ENCODE assay signal across 27 cellular contexts in the genomic region with DNA sequence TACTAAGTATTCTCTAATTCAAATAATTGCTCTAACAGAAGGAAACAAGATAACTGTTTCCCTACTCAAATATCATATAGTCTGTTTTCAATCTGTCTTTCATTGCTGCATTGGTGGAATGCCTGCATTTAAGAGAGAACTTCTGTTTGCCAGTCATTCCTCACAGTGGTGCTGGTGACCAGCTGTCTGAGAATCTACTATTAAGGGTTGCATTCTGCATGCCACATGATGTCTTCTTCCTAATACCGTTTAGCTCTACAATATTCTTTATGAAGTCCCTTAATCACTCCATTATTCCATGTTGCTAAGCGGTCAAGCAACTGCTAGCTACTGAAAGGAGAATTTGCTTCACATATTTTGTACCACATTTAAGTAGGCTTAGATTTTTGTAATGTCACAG.
"Had no signal": no experiment of that assay in that cellular context is flagged by ENCODE, and none has a peak within 500 bp of the region (broad histone marks: within the 10 kb centered on the region; RNA-seq: fewer than 3 reads in every experiment).

No MANE protein-coding gene starts in this region.

- H3K36me3 ChIP-seq: ascending aorta, cardiac muscle cell, colonic mucosa, heart right ventricle, neutrophil, upper lobe of left lung had no signal

- H3K9me3 ChIP-seq: ascending aorta, colonic mucosa, neutrophil had no signal

- DNase-seq: activated CD4-positive, alpha-beta T cell treated with anti-CD3 and anti-CD28 coated beads for 36 hours; activated CD4-positive, CD25-positive, alpha-beta regulatory T cell; activated CD8-positive, alpha-beta memory T cell treated with anti-CD3 and anti-CD28 coated beads for 24 hours; activated effector memory CD4-positive, alpha-beta T cell treated with anti-CD3 and anti-CD28 coated beads, Interleukin-2, amount 50 U/mL, for 16 hours; activated naive CD4-positive, alpha-beta T cell treated with anti-CD3 and anti-CD28 coated beads for 36 hours; activated naive CD8-positive, alpha-beta T cell treated with anti-CD3 and anti-CD28 coated beads, Interleukin-2, amount 10 ng/mL, durations not matched to agents 7 days and 5 days; cerebellar nuclear complex; colonic mucosa; effector memory CD4-positive, alpha-beta T cell; foreskin fibroblast; heart right ventricle; left ventricle myocardium superior; mammary epithelial cell; naive thymus-derived CD8-positive, alpha-beta T cell; small intestine; stimulated activated CD4-positive, alpha-beta T cell treated with anti-CD3 and anti-CD28 coated beads, Interleukin-4, amount 100 ng/mL, for 24 hours; stimulated activated naive CD8-positive, alpha-beta T cell treated with anti-CD3 and anti-CD28 coated beads, Interleukin-15, amount 100 ng/mL, for 72 hours; substantia nigra; upper lobe of left lung had no signal

- H3K27me3 ChIP-seq: ascending aorta, cardiac muscle cell, colonic mucosa, heart right ventricle, neutrophil, upper lobe of left lung had no signal

- H3K27me3 Mint-ChIP-seq: activated CD4-positive, alpha-beta T cell treated with anti-CD3 and anti-CD28 coated beads for 36 hours; activated naive CD8-positive, alpha-beta T cell treated with anti-CD3 and anti-CD28 coated beads, Interleukin-2, amount 10 ng/mL, durations not matched to agents 7 days and 5 days; brain; naive thymus-derived CD8-positive, alpha-beta T cell; stimulated activated naive CD8-positive, alpha-beta T cell treated with anti-CD3 and anti-CD28 coated beads, Interleukin-15, amount 100 ng/mL, for 72 hours had no signal

- H3K27ac Mint-ChIP-seq: activated CD4-positive, alpha-beta T cell treated with anti-CD3 and anti-CD28 coated beads for 36 hours; activated naive CD4-positive, alpha-beta T cell treated with anti-CD3 and anti-CD28 coated beads for 36 hours; activated naive CD8-positive, alpha-beta T cell treated with anti-CD3 and anti-CD28 coated beads, Interleukin-2, amount 10 ng/mL, durations not matched to agents 7 days and 5 days; activated T-helper 1 cell treated with anti-CD3 and anti-CD28 coated beads, Interleukin-12 subunit alpha, Interleukin-12 subunit beta, Interleukin-2, Interleukin-4 antibody, amounts not matched to agents 30 ng/mL and 10 ng/mL and 1 ng/mL, durations not matched to agents 14 hours and 24 hours and 36 hours; mesothelial cell of epicardium; naive thymus-derived CD8-positive, alpha-beta T cell; stimulated activated effector memory CD8-positive, alpha-beta T cell treated with anti-CD3 and anti-CD28 coated beads, Interleukin-12 subunit alpha, Interleukin-12 subunit beta, amount 100 ng/mL, for 72 hours; stimulated activated naive CD8-positive, alpha-beta T cell treated with anti-CD3 and anti-CD28 coated beads, Interleukin-15, amount 100 ng/mL, for 72 hours had no signal

- H3K4me3 Mint-ChIP-seq: activated CD4-positive, alpha-beta T cell treated with anti-CD3 and anti-CD28 coated beads for 36 hours; activated naive CD4-positive, alpha-beta T cell treated with anti-CD3 and anti-CD28 coated beads for 36 hours; activated naive CD8-positive, alpha-beta T cell treated with anti-CD3 and anti-CD28 coated beads, Interleukin-2, amount 10 ng/mL, durations not matched to agents 7 days and 5 days; activated T-helper 1 cell treated with anti-CD3 and anti-CD28 coated beads, Interleukin-12 subunit alpha, Interleukin-12 subunit beta, Interleukin-2, Interleukin-4 antibody, amounts not matched to agents 30 ng/mL and 10 ng/mL and 1 ng/mL, durations not matched to agents 14 hours and 24 hours and 36 hours; brain; mesothelial cell of epicardium; naive thymus-derived CD8-positive, alpha-beta T cell; stimulated activated effector memory CD8-positive, alpha-beta T cell treated with anti-CD3 and anti-CD28 coated beads, Interleukin-12 subunit alpha, Interleukin-12 subunit beta, amount 100 ng/mL, for 72 hours; stimulated activated naive CD8-positive, alpha-beta T cell treated with anti-CD3 and anti-CD28 coated beads, Interleukin-15, amount 100 ng/mL, for 72 hours had no signal

- ATAC-seq: activated CD4-positive, alpha-beta T cell treated with anti-CD3 and anti-CD28 coated beads for 36 hours; heart right ventricle; left ventricle myocardium superior; naive thymus-derived CD8-positive, alpha-beta T cell; sciatic nerve; stimulated activated effector memory CD8-positive, alpha-beta T cell treated with anti-CD3 and anti-CD28 coated beads, Interleukin-12 subunit alpha, Interleukin-12 subunit beta, amount 100 ng/mL, for 72 hours; stimulated activated naive CD8-positive, alpha-beta T cell treated with anti-CD3 and anti-CD28 coated beads, Interleukin-15, amount 100 ng/mL, for 72 hours had no signal

- H3K4me1 Mint-ChIP-seq: activated CD4-positive, alpha-beta T cell treated with anti-CD3 and anti-CD28 coated beads for 36 hours; activated naive CD8-positive, alpha-beta T cell treated with anti-CD3 and anti-CD28 coated beads, Interleukin-2, amount 10 ng/mL, durations not matched to agents 7 days and 5 days; mesothelial cell of epicardium; naive thymus-derived CD8-positive, alpha-beta T cell; stimulated activated effector memory CD8-positive, alpha-beta T cell treated with anti-CD3 and anti-CD28 coated beads, Interleukin-12 subunit alpha, Interleukin-12 subunit beta, amount 100 ng/mL, for 72 hours; stimulated activated naive CD8-positive, alpha-beta T cell treated with anti-CD3 and anti-CD28 coated beads, Interleukin-15, amount 100 ng/mL, for 72 hours had no signal

- H3K36me3 Mint-ChIP-seq: activated naive CD8-positive, alpha-beta T cell treated with anti-CD3 and anti-CD28 coated beads, Interleukin-2, amount 10 ng/mL, durations not matched to agents 7 days and 5 days; brain; mesothelial cell of epicardium; stimulated activated effector memory CD8-positive, alpha-beta T cell treated with anti-CD3 and anti-CD28 coated beads, Interleukin-12 subunit alpha, Interleukin-12 subunit beta, amount 100 ng/mL, for 72 hours had no signal

- H3K4me3 ChIP-seq: ascending aorta, cardiac muscle cell, colonic mucosa, heart right ventricle, upper lobe of left lung had no signal

- H3K4me1 ChIP-seq: ascending aorta, colonic mucosa, heart right ventricle, upper lobe of left lung had no signal

- H3K27ac ChIP-seq: ascending aorta, cardiac muscle cell, colonic mucosa, heart right ventricle, neutrophil, upper lobe of left lung had no signal

- H3K9me3 Mint-ChIP-seq: activated T-helper 1 cell treated with anti-CD3 and anti-CD28 coated beads, Interleukin-12 subunit alpha, Interleukin-12 subunit beta, Interleukin-2, Interleukin-4 antibody, amounts not matched to agents 30 ng/mL and 10 ng/mL and 1 ng/mL, durations not matched to agents 14 hours and 24 hours and 36 hours had no signal

- FAIRE-seq: small intestine had no signal
